In the genomic region with DNA sequence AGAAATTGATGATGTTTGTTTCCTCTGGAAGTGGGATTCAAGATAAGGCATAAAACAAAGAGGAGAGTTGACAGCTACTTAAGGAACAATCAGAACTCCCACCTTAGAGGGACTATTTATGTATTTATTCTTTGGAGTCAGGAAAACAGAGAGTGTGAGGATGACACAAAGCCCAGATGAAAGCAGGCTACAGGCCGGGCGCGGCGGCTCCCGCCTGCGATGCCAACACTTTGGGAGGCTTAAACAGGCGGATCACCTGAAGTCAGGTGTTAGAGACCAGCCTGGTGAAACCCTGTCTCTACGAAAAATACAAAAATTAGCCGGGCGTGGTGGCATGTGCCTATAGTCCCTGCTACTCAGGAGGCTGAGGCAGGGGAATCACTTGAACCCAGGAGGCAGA, we compare ENCODE assay signal across 9 cellular contexts.
"Had no signal": no experiment of that assay in that cellular context is flagged by ENCODE, and none has a peak within 500 bp of the region (broad histone marks: within the 10 kb centered on the region; RNA-seq: fewer than 3 reads in every experiment).

No MANE protein-coding gene starts in this region.

- H3K9ac ChIP-seq: GM23248 had no signal

- H3K27ac Mint-ChIP-seq: GM23338, H9 had no signal

- H3K4me3 ChIP-seq: GM23248, GM23338, HAP-1 had no signal

- H3K4me1 ChIP-seq: HAP-1 had no signal

- H3K36me3 ChIP-seq: HAP-1 had no signal

- H3K27ac ChIP-seq: GM23248 had no signal

- H3K4me3 Mint-ChIP-seq: GM23338, H9, HFFc6 had no signal

- ATAC-seq: GM23338, HCT116 had no signal

- H3K9me3 Mint-ChIP-seq: GM23338, H9, HFFc6 had no signal

- DNase-seq: GM23248, GOT3, H7, H9, HCEC 1CT, HFFc6 had no signal

- H3K9me3 ChIP-seq: HAP-1 had no signal
